8 cellular contexts compared by ENCODE assay signal in the genomic region with DNA sequence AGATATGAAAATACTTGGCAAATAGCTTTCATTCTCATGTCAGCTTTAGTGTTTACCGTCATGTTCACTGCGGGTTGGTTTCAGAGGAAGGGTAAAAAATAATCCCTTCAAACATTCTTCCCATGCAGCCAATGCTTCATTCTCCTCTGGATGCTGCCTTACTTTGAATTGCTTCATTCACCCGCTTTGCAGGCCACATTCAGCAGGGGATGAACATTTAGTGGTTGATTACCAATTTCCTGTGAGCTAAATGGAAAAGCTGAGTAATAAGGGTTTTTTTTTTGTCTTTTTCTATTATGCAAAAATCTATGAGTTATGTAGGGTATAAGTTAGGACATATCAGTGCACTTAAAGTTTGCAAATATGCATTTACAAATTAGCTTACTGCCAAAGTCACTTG.
DNase-seq lines count a peak whose midpoint lies in the region; ATAC-seq, FAIRE-seq and TF ChIP-seq lines count a peak whose summit lies in the region.
"Had no signal": no experiment of that assay in that cellular context is flagged by ENCODE, and none has a peak within 500 bp of the region (broad histone marks: within the 10 kb centered on the region; RNA-seq: fewer than 3 reads in every experiment).

No MANE protein-coding gene starts in this region.

- no peaks in the 10 kb centered on the region for H3K36me3 ChIP-seq in neural cell (ENCODE audit: insufficient read depth, low read length)

- TF ChIP-seq RAD21 in neural cell (conservative IDR thresholded peaks at IDR 0.05): no peak

- ATAC-seq in HG02884 (IDR thresholded peaks at IDR 0.05; ENCODE audit: unreplicated experiment) (peak; percentile 72), T-cell (replicated peaks in 1 of 4) (no peak)

- no peaks in the 10 kb centered on the region for H3K9me2 ChIP-seq in neural cell (ENCODE audit: insufficient read depth, low read length)

- CTCF ChIA-PET in T-cell (lab: Charles Lee): no interaction called here

- H2AFZ ChIP-seq in neural cell (ENCODE audit: low read depth, low read length): no peak overlapping the region

- H3K27ac ChIP-seq in neural cell (ENCODE audit: low read length): peak overlapping the region; percentile 28

- no peak overlapping the region for H3K4me2 ChIP-seq in neural cell (ENCODE audit: low read length)

- no peaks in the 10 kb centered on the region for H3K27me3 ChIP-seq in neural cell (ENCODE audit: insufficient read depth, low read depth, low read length)

- peaks cover 0 to 5% (median 0%) of the 10 kb centered on the region in 3 donors for H3K4me1 Mint-ChIP-seq in T-cell

- H3K4me3 ChIP-seq in neural cell (ENCODE audit: low read length): peak overlapping the region; percentile 15

- no peaks in the 10 kb centered on the region for H3K27me3 Mint-ChIP-seq in T-cell

- peaks cover 6% of the 10 kb centered on the region for H3F3A ChIP-seq in neural cell (ENCODE audit: insufficient read depth, low read length, poor library complexity, severe bottlenecking)

- no peaks in the 10 kb centered on the region for H3K9me3 Mint-ChIP-seq in T-cell

- no peaks in the 10 kb centered on the region for H4K20me1 ChIP-seq in neural cell (ENCODE audit: insufficient read depth)

- H3K79me2 ChIP-seq in neural cell (replicated peaks; ENCODE audit: insufficient read depth, low read length): no peaks in the 10 kb centered on the region

- TF ChIP-seq EP300 in neural cell (conservative IDR thresholded peaks at IDR 0.05; ENCODE audit: poor library complexity, severe bottlenecking): no peak

- no peak overlapping the region for H3K9ac ChIP-seq in neural cell (ENCODE audit: low read length)

- no peak for DNase-seq in GM19239 (ENCODE audit: insufficient read length, low spot score)
- peak; percentile 12 for DNase-seq in RPMI7951 (ENCODE audit: low read depth)
- no peak for DNase-seq in NCI-H146 (lab: John Stamatoyannopoulos, UW)
- DNase-seq in iPS-NIHi11 (ENCODE audit: low spot score): no peak
- no peak for DNase-seq in T-cell

- FAIRE-seq in GM19239 (lab: Jason Lieb, UNC): peak; percentile 79
- FAIRE-seq: RCC 7860 had no signal

- no peaks in the 10 kb centered on the region for H3K9me3 ChIP-seq in neural cell (ENCODE audit: low read length)

- TF ChIP-seq CTCF in neural cell (IDR thresholded peaks at IDR 0.05; ENCODE audit: poor library complexity, severe bottlenecking): no peak

- H3K36me3 Mint-ChIP-seq in T-cell: no peaks in the 10 kb centered on the region

- POLR2A ChIA-PET in T-cell (lab: Charles Lee): no interaction called here

- no peak overlapping the region for H3K4me3 Mint-ChIP-seq in T-cell

- no peak overlapping the region for H3K27ac Mint-ChIP-seq in T-cell

TF ChIP-seq in neural cell, 6 proteins besides CTCF, POLR2A, EP300 and RAD21:
- TF ChIP-seq POLR2AphosphoS5 (IDR thresholded peaks at IDR 0.05) (no peak), TAF1 (IDR thresholded peaks at IDR 0.05; ENCODE audit: low read depth) (no peak), EZH2 (IDR thresholded peaks at IDR 0.05; ENCODE audit: borderline replicate concordance, insufficient read depth, low read length, poor library complexity, severe bottlenecking) (no peak), SMC3 (conservative IDR thresholded peaks at IDR 0.05; ENCODE audit: poor library complexity) (no peak), MXI1 (conservative IDR thresholded peaks at IDR 0.05; ENCODE audit: poor library complexity, severe bottlenecking) (no peak)
- TF ChIP-seq, protein P1, sequence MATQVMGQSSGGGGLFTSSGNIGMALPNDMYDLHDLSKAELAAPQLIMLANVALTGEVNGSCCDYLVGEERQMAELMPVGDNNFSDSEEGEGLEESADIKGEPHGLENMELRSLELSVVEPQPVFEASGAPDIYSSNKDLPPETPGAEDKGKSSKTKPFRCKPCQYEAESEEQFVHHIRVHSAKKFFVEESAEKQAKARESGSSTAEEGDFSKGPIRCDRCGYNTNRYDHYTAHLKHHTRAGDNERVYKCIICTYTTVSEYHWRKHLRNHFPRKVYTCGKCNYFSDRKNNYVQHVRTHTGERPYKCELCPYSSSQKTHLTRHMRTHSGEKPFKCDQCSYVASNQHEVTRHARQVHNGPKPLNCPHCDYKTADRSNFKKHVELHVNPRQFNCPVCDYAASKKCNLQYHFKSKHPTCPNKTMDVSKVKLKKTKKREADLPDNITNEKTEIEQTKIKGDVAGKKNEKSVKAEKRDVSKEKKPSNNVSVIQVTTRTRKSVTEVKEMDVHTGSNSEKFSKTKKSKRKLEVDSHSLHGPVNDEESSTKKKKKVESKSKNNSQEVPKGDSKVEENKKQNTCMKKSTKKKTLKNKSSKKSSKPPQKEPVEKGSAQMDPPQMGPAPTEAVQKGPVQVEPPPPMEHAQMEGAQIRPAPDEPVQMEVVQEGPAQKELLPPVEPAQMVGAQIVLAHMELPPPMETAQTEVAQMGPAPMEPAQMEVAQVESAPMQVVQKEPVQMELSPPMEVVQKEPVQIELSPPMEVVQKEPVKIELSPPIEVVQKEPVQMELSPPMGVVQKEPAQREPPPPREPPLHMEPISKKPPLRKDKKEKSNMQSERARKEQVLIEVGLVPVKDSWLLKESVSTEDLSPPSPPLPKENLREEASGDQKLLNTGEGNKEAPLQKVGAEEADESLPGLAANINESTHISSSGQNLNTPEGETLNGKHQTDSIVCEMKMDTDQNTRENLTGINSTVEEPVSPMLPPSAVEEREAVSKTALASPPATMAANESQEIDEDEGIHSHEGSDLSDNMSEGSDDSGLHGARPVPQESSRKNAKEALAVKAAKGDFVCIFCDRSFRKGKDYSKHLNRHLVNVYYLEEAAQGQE (IDR thresholded peaks at IDR 0.05; ENCODE audit: borderline replicate concordance): no peak
